Comparison of ENCODE assay signal across 9 cellular contexts in genomic region chr5:158958048-158958994, GRCh38.
DNase-seq lines count a peak whose midpoint lies in the region; ATAC-seq and TF ChIP-seq lines count a peak whose summit lies in the region.
"Had no signal": no experiment of that assay in that cellular context is flagged by ENCODE, and none has a peak within 500 bp of the region (broad histone marks: within the 10 kb centered on the region; RNA-seq: fewer than 3 reads in every experiment).

No MANE protein-coding gene starts in this region.

- TF ChIP-seq CTCF in GM06990 (IDR thresholded peaks at IDR 0.05; ENCODE audit: insufficient read depth, low read length, poor library complexity, severe bottlenecking) (no peak), GM13977 (IDR thresholded peaks at IDR 0.05; ENCODE audit: extremely low read depth, insufficient read depth, missing control alignments) (no peak)

- no peaks in the 10 kb centered on the region for H3K79me1 ChIP-seq in mesendoderm (ENCODE audit: low read length)

- H3K9me3 ChIP-seq in NT2/D1 (ENCODE audit: insufficient read depth, low read length) = no peaks in the 10 kb centered on the region

- no peak overlapping the region for H3K18ac ChIP-seq in mesendoderm (ENCODE audit: low read length)

- H3K36me3 ChIP-seq in GM06990 (ENCODE audit: control insufficient read depth, insufficient read depth, low read length) = no peaks in the 10 kb centered on the region
- no peaks in the 10 kb centered on the region for H3K36me3 ChIP-seq in NT2/D1 (ENCODE audit: insufficient read depth, insufficient read length, low read length)
- H3K36me3 ChIP-seq in mesendoderm (ENCODE audit: control insufficient read depth, insufficient read depth, low read length) = no peaks in the 10 kb centered on the region

- in situ Hi-C loops in GM13977 (cut with MboI; ENCODE audit: low pct_unique_long_range_greater_than_20kb, low sequenced_read_pairs, unreplicated experiment) = loop anchor here (10.0 kb wide), 1 partner anchor 56 kb away; no protein-coding TSS in a partner anchor

- H3K56ac ChIP-seq in mesendoderm (ENCODE audit: low read length) = no peak overlapping the region

- no peaks in the 10 kb centered on the region for H3K27me3 ChIP-seq in GM06990 (replicated peaks; ENCODE audit: control insufficient read depth, insufficient read depth, low read length)
- H3K27me3 ChIP-seq in NT2/D1 (ENCODE audit: insufficient read depth, insufficient read length) = no peaks in the 10 kb centered on the region
- H3K27me3 ChIP-seq in mesendoderm (ENCODE audit: insufficient read depth, low read length, poor library complexity) = no peaks in the 10 kb centered on the region

- DNase-seq in GM06990 (ENCODE audit: extremely low read depth, insufficient read length) = peak; percentile 64
- peak; percentile 71 for DNase-seq in NT2/D1 (ENCODE audit: low read depth, low spot score)
- peak; percentile 28 for DNase-seq in mesendoderm
- no peak for DNase-seq in NCI-H2171 treated with DMSO at 0.1 percent for 48 hours (lab: John Stamatoyannopoulos, UW)
- no peak for DNase-seq in Kasumi-1 (lab: John Stamatoyannopoulos, UW)
- no peak for DNase-seq in GM13977 (ENCODE audit: low spot score)
- DNase-seq: cerebellar nuclear complex had no signal

- H2BK5ac ChIP-seq in mesendoderm (ENCODE audit: low read length) = no peak overlapping the region

- ATAC-seq in GM21367 (IDR thresholded peaks at IDR 0.05; ENCODE audit: unreplicated experiment) = peak; percentile 31
- ATAC-seq in GM19351 (IDR thresholded peaks at IDR 0.05; ENCODE audit: unreplicated experiment) = no peak

- no peak overlapping the region for H4K5ac ChIP-seq in mesendoderm (ENCODE audit: low read length)

- H3K4me2 ChIP-seq in mesendoderm (ENCODE audit: low read length) = no peak overlapping the region

- H3K79me2 ChIP-seq in mesendoderm (ENCODE audit: control insufficient read depth, insufficient read depth, low read length) = no peaks in the 10 kb centered on the region

- H3K23ac ChIP-seq in mesendoderm (ENCODE audit: low read length) = no peak overlapping the region

- H3K4ac ChIP-seq in mesendoderm (ENCODE audit: low read depth, low read length) = no peak overlapping the region

- H3K4me3 ChIP-seq in GM06990 (replicated peaks; ENCODE audit: low read depth, low read length) (no peak overlapping the region; the same call in 1 of the 2 replicates), NT2/D1 (ENCODE audit: insufficient read length, low read depth) (no peak overlapping the region), mesendoderm (ENCODE audit: low read length) (no peak overlapping the region)

- no CpG with 5 or more reads among the region's 15 CpGs for WGBS in mesendoderm (ENCODE audit: extremely low coverage, insufficient coverage, low lambda C conversion rate)

- H4K8ac ChIP-seq in mesendoderm (ENCODE audit: low read depth, low read length) = no peak overlapping the region

- H2BK15ac ChIP-seq in mesendoderm (replicated peaks; ENCODE audit: low read depth) = no peak overlapping the region

- H3K4me1 ChIP-seq in NT2/D1 (ENCODE audit: insufficient read depth, insufficient read length) (no peaks in the 10 kb centered on the region), mesendoderm (ENCODE audit: control insufficient read depth, low read depth, low read length) (no peaks in the 10 kb centered on the region)

- H2AK5ac ChIP-seq in mesendoderm (ENCODE audit: low read length) = no peak overlapping the region

- no peak overlapping the region for H2BK120ac ChIP-seq in mesendoderm (ENCODE audit: low read depth, low read length)

- no peak overlapping the region for H3K9ac ChIP-seq in NT2/D1 (ENCODE audit: insufficient read length, low read depth)
- H3K9ac ChIP-seq in mesendoderm (ENCODE audit: low read length) = no peak overlapping the region

- no peak overlapping the region for H3K27ac ChIP-seq in mesendoderm (ENCODE audit: low read depth, low read length)

Comparison
In these comparisons a context has a peak if more than half of its experiments do, and no peak if none do; other contexts are left out.
1. DNase-seq: peak in GM06990 (single experiment), NT2/D1 (single experiment) and mesendoderm (single experiment); none in NCI-H2171 treated with DMSO at 0.1 percent for 48 hours (single experiment), Kasumi-1 (0 of 2) and GM13977 (single experiment).